Comparison of ENCODE assay signal across 1 cellular context in the genomic region with DNA sequence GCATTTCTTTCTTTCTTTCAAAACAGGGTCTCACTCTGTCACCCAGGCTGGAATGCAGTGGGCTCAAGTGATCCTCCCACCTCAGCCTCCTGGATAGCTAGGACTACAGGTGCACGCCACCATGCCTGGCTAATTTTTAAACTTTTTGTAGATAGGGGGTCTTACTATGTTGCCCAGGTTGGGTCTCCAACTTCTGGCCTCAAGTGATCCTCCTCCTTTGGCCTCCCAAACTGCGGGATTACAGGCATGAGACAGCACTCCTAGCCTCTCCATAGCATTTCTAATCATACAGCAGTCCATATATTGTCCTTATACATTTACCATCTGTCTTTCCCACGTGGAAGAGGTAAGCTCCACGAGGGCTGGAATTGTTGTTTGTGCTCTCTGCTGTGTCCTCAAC.
TF ChIP-seq lines count a peak whose summit lies in the region.

No MANE protein-coding gene starts in this region.

TF ChIP-seq in HepG2, 621 proteins besides CTCF, POLR2A, EP300 and RAD21:
- peak; percentile 35; the same call in 1 of the 2 replicates for TF ChIP-seq ZNF121 (CRISPR knock-in tag; IDR thresholded peaks at IDR 0.05)
- no peak for TF ChIP-seq HOXA3 (CRISPR knock-in tag; IDR thresholded peaks at IDR 0.05)
- peak; percentile 46; the same call in 1 of the 2 replicates for TF ChIP-seq ZNF770 (CRISPR knock-in tag; IDR thresholded peaks at IDR 0.05)
